ENCODE assay signal across 8 cellular contexts in the genomic region with DNA sequence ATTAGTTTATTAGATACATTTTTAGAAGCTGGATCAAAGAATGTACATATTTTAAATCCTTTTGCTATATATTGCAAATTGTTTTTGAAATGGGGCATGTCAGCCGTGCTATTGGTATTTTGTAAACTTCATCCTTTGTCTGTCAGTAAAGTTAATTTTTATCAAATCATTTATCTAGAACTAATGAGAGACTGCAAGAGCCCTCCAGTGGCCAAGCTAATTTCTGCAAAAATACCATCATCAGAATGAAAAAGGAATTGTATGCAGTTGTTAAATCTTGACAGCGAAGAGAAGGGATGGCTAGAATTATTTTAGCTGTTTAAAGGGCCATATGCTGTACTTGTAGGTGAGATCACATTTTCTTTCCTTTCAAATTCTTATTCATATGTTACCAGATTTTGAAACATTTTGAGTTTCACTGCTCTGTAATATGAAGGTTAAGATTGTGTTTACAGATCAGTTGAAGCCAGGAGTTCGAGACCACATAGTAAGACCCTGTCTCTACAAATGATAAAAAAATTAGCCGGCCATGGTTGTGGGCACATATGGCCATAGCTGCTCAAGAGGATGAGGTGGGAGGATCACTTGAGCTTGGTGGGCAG. TPM values are rescaled to one million over a fixed set of nuclear protein-coding genes. Genes with fewer than 3 reads are reported as not detected.
DNase-seq lines count a peak whose midpoint lies in the region; ATAC-seq lines count a peak whose summit lies in the region.

No MANE protein-coding gene starts in this region.

- intact Hi-C loops in left cardiac atrium (cut with DNase I) = loop anchor here (2.0 to 10.0 kb wide), 4 partner anchors 100 to 402 kb away; no protein-coding TSS in a partner anchor

- H3K36me3 ChIP-seq in SK-N-MC (ENCODE audit: insufficient read depth, low read length) = no peaks in the 10 kb centered on the region

- no peak for ATAC-seq in HG02763 (IDR thresholded peaks at IDR 0.05; ENCODE audit: unreplicated experiment)
- no peak for ATAC-seq in GM21737 (IDR thresholded peaks at IDR 0.05; ENCODE audit: unreplicated experiment)
- ATAC-seq in left cardiac atrium = no peak

- no peak overlapping the region for H3K9ac ChIP-seq in SK-N-MC (ENCODE audit: insufficient read length)

- H3K27ac ChIP-seq in SK-N-MC = no peak overlapping the region

- no peak overlapping the region for H3K4me3 ChIP-seq in SK-N-MC

- H3K9me3 ChIP-seq in SK-N-MC (ENCODE audit: low read depth, low read length) = no peaks in the 10 kb centered on the region

- DNase-seq in Ammon's horn (ENCODE audit: low spot score) (peak; percentile 58), HT-29 (ENCODE audit: low spot score) (peak; percentile 79), SK-N-MC (ENCODE audit: low read depth, low spot score) (peak; percentile 10), inferior parietal cortex (ENCODE audit: extremely low spot score) (peak; percentile 67), mucosa of gallbladder (ENCODE audit: low spot score) (no peak), left cardiac atrium (no peak)

RNA-seq across cellular contexts. Expression of a gene that starts 8.1 kb away (rescaled TPM):
- 0.56 and 0.63 TPM in 2 replicates for total RNA-seq in HT-29 (2014; rRNA removed; shearing (Covaris generic))
- total RNA-seq in mucosa of gallbladder = 36.7 TPM
- 10 to 100 TPM in 1 of 2 donors, 1 to 10 TPM in 1; 9.4 to 12.9 TPM for total RNA-seq in left cardiac atrium

RNA-seq across cellular contexts. Expression of a gene that starts 53.0 kb away (rescaled TPM):
- total RNA-seq in HT-29 (2014; rRNA removed; shearing (Covaris generic)) = 51.7 and 54.2 TPM in 2 replicates
- total RNA-seq in mucosa of gallbladder = 39.2 TPM
- total RNA-seq in left cardiac atrium = 10 to 100 TPM; 19.8 to 46.5 TPM

Comparison
In these comparisons a context has a peak if more than half of its experiments do, and no peak if none do; other contexts are left out.
1. DNase-seq: peak in Ammon's horn (single experiment), HT-29 (single experiment), SK-N-MC (single experiment) and inferior parietal cortex (single experiment); none in mucosa of gallbladder (single experiment) and left cardiac atrium (single experiment).